ENCODE assay signal across 1 cellular context in the genomic region with DNA sequence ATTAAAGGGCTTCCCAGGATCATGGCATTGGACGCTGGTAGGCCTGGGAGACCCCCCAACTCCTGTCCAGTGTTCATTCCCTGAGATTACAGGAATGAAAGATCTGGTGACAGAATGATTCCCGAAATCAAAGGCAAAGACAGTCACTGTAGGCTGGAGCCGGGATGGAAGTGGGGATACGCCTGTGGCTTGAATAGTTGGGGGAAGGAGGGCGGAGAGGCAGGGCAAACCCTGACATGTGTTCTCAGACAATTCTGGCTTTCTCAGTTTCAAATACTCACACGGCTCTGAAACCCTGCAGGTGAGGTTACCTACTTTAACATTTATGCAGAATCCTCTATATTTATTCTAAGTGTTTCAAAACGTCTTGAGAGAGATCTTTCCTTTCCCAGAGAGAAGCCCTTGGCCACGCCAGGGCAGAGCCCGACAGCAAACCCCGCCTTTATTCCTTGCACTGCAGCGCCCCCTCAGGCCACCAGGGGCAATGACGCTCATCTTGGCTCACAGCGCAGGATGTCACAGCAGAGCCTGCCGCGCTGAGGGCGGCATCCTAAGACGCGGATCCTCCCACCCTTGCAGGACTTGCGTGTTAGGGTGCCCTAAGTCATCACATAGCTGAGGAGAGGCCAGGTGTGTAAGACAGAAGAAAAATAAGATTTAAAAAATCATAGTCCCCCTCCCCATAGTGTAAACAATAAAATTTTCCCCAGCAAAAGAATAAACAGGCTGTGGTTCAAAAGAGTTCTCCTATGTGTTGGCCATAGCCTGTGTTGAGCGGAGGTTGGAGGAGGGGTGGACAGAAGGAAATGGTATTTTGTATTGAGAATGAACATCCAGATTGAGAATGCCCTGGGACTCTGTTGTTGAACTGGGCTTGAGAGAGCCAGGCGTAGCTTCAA.
TF ChIP-seq lines count a peak whose summit lies in the region.

No MANE protein-coding gene starts in this region.

TF ChIP-seq in GM12878, 131 proteins besides CTCF, POLR2A, EP300 and RAD21 (continued from another document):
- TF ChIP-seq, protein P1, sequence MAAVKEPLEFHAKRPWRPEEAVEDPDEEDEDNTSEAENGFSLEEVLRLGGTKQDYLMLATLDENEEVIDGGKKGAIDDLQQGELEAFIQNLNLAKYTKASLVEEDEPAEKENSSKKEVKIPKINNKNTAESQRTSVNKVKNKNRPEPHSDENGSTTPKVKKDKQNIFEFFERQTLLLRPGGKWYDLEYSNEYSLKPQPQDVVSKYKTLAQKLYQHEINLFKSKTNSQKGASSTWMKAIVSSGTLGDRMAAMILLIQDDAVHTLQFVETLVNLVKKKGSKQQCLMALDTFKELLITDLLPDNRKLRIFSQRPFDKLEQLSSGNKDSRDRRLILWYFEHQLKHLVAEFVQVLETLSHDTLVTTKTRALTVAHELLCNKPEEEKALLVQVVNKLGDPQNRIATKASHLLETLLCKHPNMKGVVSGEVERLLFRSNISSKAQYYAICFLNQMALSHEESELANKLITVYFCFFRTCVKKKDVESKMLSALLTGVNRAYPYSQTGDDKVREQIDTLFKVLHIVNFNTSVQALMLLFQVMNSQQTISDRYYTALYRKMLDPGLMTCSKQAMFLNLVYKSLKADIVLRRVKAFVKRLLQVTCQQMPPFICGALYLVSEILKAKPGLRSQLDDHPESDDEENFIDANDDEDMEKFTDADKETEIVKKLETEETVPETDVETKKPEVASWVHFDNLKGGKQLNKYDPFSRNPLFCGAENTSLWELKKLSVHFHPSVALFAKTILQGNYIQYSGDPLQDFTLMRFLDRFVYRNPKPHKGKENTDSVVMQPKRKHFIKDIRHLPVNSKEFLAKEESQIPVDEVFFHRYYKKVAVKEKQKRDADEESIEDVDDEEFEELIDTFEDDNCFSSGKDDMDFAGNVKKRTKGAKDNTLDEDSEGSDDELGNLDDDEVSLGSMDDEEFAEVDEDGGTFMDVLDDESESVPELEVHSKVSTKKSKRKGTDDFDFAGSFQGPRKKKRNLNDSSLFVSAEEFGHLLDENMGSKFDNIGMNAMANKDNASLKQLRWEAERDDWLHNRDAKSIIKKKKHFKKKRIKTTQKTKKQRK (IDR thresholded peaks at IDR 0.05; ENCODE audit: low read depth, low read length) = no peak
